In the genomic region with DNA sequence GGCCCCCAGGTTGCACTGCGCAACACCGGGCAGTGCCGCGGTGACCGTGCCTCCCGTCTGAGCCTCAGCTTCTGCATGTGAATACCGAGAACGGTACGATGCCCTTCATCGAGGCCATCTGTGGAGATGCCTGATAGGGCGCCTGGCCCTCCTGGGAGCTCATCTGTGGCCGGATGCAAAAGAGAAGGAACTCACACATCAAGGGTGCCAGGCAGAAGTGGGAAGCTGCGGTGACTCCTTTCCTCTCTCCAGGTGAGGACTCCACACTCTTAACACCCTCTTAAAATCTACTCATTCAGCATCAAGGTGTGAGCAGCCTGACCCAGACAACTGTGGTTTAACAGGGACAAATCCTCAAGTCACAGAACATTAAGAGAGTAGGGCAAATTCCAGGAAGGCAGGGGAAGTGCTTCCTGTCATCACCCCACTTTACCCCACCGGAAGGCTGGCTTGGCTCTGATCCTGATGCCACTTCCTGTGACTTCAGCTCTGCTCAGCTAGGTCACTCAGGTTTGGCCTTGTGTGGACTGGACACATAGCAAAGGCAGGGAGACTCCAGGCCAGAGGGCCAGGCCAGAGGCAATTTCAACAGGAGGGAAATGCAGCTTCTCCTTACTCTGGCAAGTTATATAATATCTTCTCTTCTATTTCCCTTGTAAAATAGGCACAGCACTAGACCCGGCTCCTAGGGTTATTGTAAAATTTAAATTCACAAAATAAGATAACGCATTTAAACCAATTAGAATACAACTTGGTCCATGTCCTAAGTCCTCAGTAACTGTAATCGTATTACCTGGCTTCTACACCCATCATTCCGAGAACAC, we compare ENCODE assay signal across 8 cellular contexts.
DNase-seq lines count a peak whose midpoint lies in the region; ATAC-seq, FAIRE-seq and TF ChIP-seq lines count a peak whose summit lies in the region.

No MANE protein-coding gene starts in this region.

- WGBS in pancreas, 2 donors: 87 to 89% methylated on average over 18 of the region's 18 CpGs

- no peaks in the 10 kb centered on the region for H3K36me3 ChIP-seq in pancreas

- H3K27me3 ChIP-seq in pancreas: no peaks in the 10 kb centered on the region

- no peak overlapping the region for H3K27ac ChIP-seq in pancreas

- H3K27ac Mint-ChIP-seq in activated CD4-positive, alpha-beta T cell treated with anti-CD3 and anti-CD28 coated beads, Interleukin-2, amount 10 ng/mL, durations not matched to agents 24 days and 14 days: peak overlapping the region; percentile 90
- peak overlapping the region; percentile 70 for H3K27ac Mint-ChIP-seq in endothelial cell (ENCODE audit: unreplicated experiment)
- peak overlapping the region; percentile 13 for H3K27ac Mint-ChIP-seq in stimulated activated memory B cell treated with anti-CD40 and anti-IgM and Interleukin-4, amounts not matched to agents 10 μg/mL and 1 μg/mL and 100 μg/mL, for 72 hours

- no peak overlapping the region for H3K4me3 ChIP-seq in pancreas

- no peak for ATAC-seq in stimulated activated memory B cell treated with anti-CD40 and anti-IgM and Interleukin-4, amounts not matched to agents 10 μg/mL and 1 μg/mL and 100 μg/mL, for 72 hours
- no peak for ATAC-seq in pancreas

- H3K9me3 Mint-ChIP-seq in activated CD4-positive, alpha-beta T cell treated with anti-CD3 and anti-CD28 coated beads, Interleukin-2, amount 10 ng/mL, durations not matched to agents 24 days and 14 days: no peaks in the 10 kb centered on the region
- H3K9me3 Mint-ChIP-seq in endothelial cell (ENCODE audit: unreplicated experiment): no peaks in the 10 kb centered on the region
- H3K9me3 Mint-ChIP-seq in stimulated activated memory B cell treated with anti-CD40 and anti-IgM and Interleukin-4, amounts not matched to agents 10 μg/mL and 1 μg/mL and 100 μg/mL, for 72 hours: no peaks in the 10 kb centered on the region

- FAIRE-seq in pancreas (lab: Jason Lieb, UNC): no peak

- intact Hi-C loops in activated CD4-positive, alpha-beta T cell treated with anti-CD3 and anti-CD28 coated beads, Interleukin-2, amount 10 ng/mL, durations not matched to agents 24 days and 14 days (cut with micrococcal nuclease): loop anchor here (5.0 kb wide), 1 partner anchor 402 kb away; the partner anchor contains the start of gene PIM1
- intact Hi-C loops in pancreas (cut with DNase I): loop anchor here in 2 of 3 donors (5.0 to 10.0 kb wide), 4 partner anchors 77 to 445 kb away; no protein-coding TSS in a partner anchor

- H3K4me1 Mint-ChIP-seq in activated CD4-positive, alpha-beta T cell treated with anti-CD3 and anti-CD28 coated beads, Interleukin-2, amount 10 ng/mL, durations not matched to agents 24 days and 14 days: peaks cover 41% of the 10 kb centered on the region
- H3K4me1 Mint-ChIP-seq in endothelial cell (ENCODE audit: unreplicated experiment): peaks cover 32% of the 10 kb centered on the region
- peaks cover 49% of the 10 kb centered on the region for H3K4me1 Mint-ChIP-seq in stimulated activated memory B cell treated with anti-CD40 and anti-IgM and Interleukin-4, amounts not matched to agents 10 μg/mL and 1 μg/mL and 100 μg/mL, for 72 hours

- H3K9me3 ChIP-seq in pancreas: no peaks in the 10 kb centered on the region

- no peaks in the 10 kb centered on the region for H3K27me3 Mint-ChIP-seq in activated CD4-positive, alpha-beta T cell treated with anti-CD3 and anti-CD28 coated beads, Interleukin-2, amount 10 ng/mL, durations not matched to agents 24 days and 14 days
- H3K27me3 Mint-ChIP-seq in endothelial cell (ENCODE audit: unreplicated experiment): peaks cover 8% of the 10 kb centered on the region
- no peaks in the 10 kb centered on the region for H3K27me3 Mint-ChIP-seq in stimulated activated memory B cell treated with anti-CD40 and anti-IgM and Interleukin-4, amounts not matched to agents 10 μg/mL and 1 μg/mL and 100 μg/mL, for 72 hours

- no peaks in the 10 kb centered on the region for H3K36me3 Mint-ChIP-seq in activated CD4-positive, alpha-beta T cell treated with anti-CD3 and anti-CD28 coated beads, Interleukin-2, amount 10 ng/mL, durations not matched to agents 24 days and 14 days (ENCODE audit: low read depth)
- H3K36me3 Mint-ChIP-seq in endothelial cell (ENCODE audit: low read depth, unreplicated experiment): peaks cover 21% of the 10 kb centered on the region
- no peaks in the 10 kb centered on the region for H3K36me3 Mint-ChIP-seq in stimulated activated memory B cell treated with anti-CD40 and anti-IgM and Interleukin-4, amounts not matched to agents 10 μg/mL and 1 μg/mL and 100 μg/mL, for 72 hours

- DNase-seq in activated CD4-positive, alpha-beta T cell treated with anti-CD3 and anti-CD28 coated beads, Interleukin-2, amount 10 ng/mL, durations not matched to agents 24 days and 14 days: peak; percentile 80
- no peak for DNase-seq in activated CD4-positive, alpha-beta T cell treated with anti-CD3 and anti-CD28 coated beads for 1 hour
- DNase-seq in SW480 (ENCODE audit: low spot score) (peak; percentile 17), endothelial cell (ENCODE audit: low spot score) (no peak), pancreas (no peak), globus pallidus (ENCODE audit: low spot score) (no peak), NCI-H2227 (lab: John Stamatoyannopoulos, UW; ENCODE audit: unreplicated experiment) (no peak)

- H3K4me3 Mint-ChIP-seq in activated CD4-positive, alpha-beta T cell treated with anti-CD3 and anti-CD28 coated beads, Interleukin-2, amount 10 ng/mL, durations not matched to agents 24 days and 14 days: peak overlapping the region; percentile 73
- peak overlapping the region; percentile 21 for H3K4me3 Mint-ChIP-seq in endothelial cell (ENCODE audit: unreplicated experiment)
- no peak overlapping the region for H3K4me3 Mint-ChIP-seq in stimulated activated memory B cell treated with anti-CD40 and anti-IgM and Interleukin-4, amounts not matched to agents 10 μg/mL and 1 μg/mL and 100 μg/mL, for 72 hours

- peaks cover 0 to 5% (median 0%) of the 10 kb centered on the region in 3 donors for H3K4me1 ChIP-seq in pancreas

- no peak for TF ChIP-seq CTCF in endothelial cell (IDR thresholded peaks at IDR 0.05; ENCODE audit: unreplicated experiment)
- no peak for TF ChIP-seq CTCF in pancreas (IDR thresholded peaks at IDR 0.05)

Comparison
In these comparisons a context has a peak if more than half of its experiments do, and no peak if none do; other contexts are left out.
1. DNase-seq: peak in activated CD4-positive, alpha-beta T cell treated with anti-CD3 and anti-CD28 coated beads, Interleukin-2, amount 10 ng/mL, durations not matched to agents 24 days and 14 days (single experiment) and SW480 (single experiment); none in activated CD4-positive, alpha-beta T cell treated with anti-CD3 and anti-CD28 coated beads for 1 hour (single experiment), endothelial cell (single experiment), pancreas (0 of 6), globus pallidus (single experiment) and NCI-H2227 (single experiment).
2. H3K27ac Mint-ChIP-seq: peak in every context shown above with its lines; median percentile 90 in activated CD4-positive, alpha-beta T cell treated with anti-CD3 and anti-CD28 coated beads, Interleukin-2, amount 10 ng/mL, durations not matched to agents 24 days and 14 days; 70 in endothelial cell; 13 in stimulated activated memory B cell treated with anti-CD40 and anti-IgM and Interleukin-4, amounts not matched to agents 10 μg/mL and 1 μg/mL and 100 μg/mL, for 72 hours.